Comparison of ENCODE assay signal across 9 cellular contexts in the genomic region with DNA sequence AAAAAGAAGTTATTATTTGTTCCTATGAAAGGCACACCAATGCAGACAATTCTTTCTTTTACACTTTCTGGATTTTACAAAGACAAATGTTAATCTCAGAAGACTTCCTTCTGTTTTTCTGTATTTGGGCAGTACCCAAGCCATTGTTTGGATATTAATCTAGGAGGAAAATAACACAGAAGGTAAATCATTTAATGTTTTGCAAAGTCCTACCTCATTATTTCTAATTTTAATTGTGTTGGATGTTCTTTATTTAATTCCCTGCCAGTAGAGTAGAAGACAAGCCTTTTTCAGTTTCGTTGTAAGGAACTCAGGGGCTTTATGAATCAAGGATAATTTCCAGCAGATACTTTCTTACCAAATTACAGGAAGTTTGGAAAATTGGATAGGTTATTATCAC.
"Had no signal": no experiment of that assay in that cellular context is flagged by ENCODE, and none has a peak within 500 bp of the region (broad histone marks: within the 10 kb centered on the region; RNA-seq: fewer than 3 reads in every experiment).

No MANE protein-coding gene starts in this region.

- H3K27ac ChIP-seq: GM23248, HL-60 had no signal

- H3K9ac ChIP-seq: GM23248 had no signal

- H3K9me3 Mint-ChIP-seq: HFFc6 had no signal

- H3K27ac Mint-ChIP-seq: HFFc6 had no signal

- H3K4me3 ChIP-seq: GM23248, HAP-1 had no signal

- H3K4me3 Mint-ChIP-seq: HFFc6, IgD-negative memory B cell had no signal

- DNase-seq: GM23248, GOT3, H7, HFFc6 had no signal

- ATAC-seq: HCT116, HepG2 had no signal

- H3K9me3 ChIP-seq: HAP-1 had no signal

- H3K4me1 ChIP-seq: HAP-1 had no signal
